25 cellular contexts compared by ENCODE assay signal in the genomic region with DNA sequence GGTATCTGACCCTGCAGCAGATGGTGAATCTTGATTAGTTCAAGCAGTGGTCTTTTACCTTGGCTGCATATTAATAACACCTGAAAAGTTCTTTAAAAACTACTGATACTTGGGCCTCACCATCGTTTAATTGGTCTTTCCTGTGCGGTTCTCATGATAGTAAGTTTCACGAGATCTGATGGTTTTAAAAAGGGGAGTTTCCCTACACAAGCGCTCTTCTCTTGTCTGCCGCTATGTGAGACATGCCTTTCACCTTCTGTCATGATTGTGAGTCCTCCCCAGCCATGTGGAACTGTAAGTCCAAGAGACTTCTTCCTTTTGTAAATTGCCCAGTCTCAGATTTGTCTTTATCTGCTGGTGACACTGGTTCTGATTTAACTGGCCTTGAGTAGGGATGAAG.
"Had no signal": no experiment of that assay in that cellular context is flagged by ENCODE, and none has a peak within 500 bp of the region (broad histone marks: within the 10 kb centered on the region; RNA-seq: fewer than 3 reads in every experiment).

No MANE protein-coding gene starts in this region.

- H3K36me3 ChIP-seq: stomach, suprapubic skin, thoracic aorta, thyroid gland, tibial artery, tibial nerve, transverse colon, upper lobe of left lung, upper lobe of right lung, uterus, vagina had no signal

- H3K27me3 ChIP-seq: stomach, suprapubic skin, testis, thyroid gland, tibial artery, tibial nerve, transverse colon, upper lobe of left lung, upper lobe of right lung, uterus, vagina had no signal

- ATAC-seq: stimulated activated effector memory CD8-positive, alpha-beta T cell treated with anti-CD3 and anti-CD28 coated beads, Interleukin-12 subunit alpha, Interleukin-12 subunit beta, amount 100 ng/mL, for 72 hours; stimulated activated memory B cell treated with anti-CD40 and anti-IgM and Interleukin-4, amounts not matched to agents 10 μg/mL and 1 μg/mL and 100 μg/mL, for 72 hours; stimulated activated naive B cell treated with anti-CD40 and anti-IgM and Interleukin-4, amounts not matched to agents 10 μg/mL and 1 μg/mL and 100 μg/mL, for 72 hours; stimulated activated naive CD8-positive, alpha-beta T cell treated with anti-CD3 and anti-CD28 coated beads, Interleukin-15, amount 100 ng/mL, for 72 hours; stimulated activated naive CD8-positive, alpha-beta T cell treated with anti-CD3 and anti-CD28 coated beads, Interleukin-15, Interleukin-2, amounts not matched to agents 100 U/mL and 50 U/mL, for 24 hours; upper lobe of right lung had no signal

- DNase-seq: stimulated activated CD4-positive, alpha-beta T cell treated with anti-CD3 and anti-CD28 coated beads, Interleukin-2, amount 100 ng/mL, for 48 hours; stimulated activated CD4-positive, alpha-beta T cell treated with anti-CD3 and anti-CD28 coated beads, Interleukin-4, amount 100 ng/mL, for 1 hour; stimulated activated CD4-positive, alpha-beta T cell treated with anti-CD3 and anti-CD28 coated beads, Interleukin-4, amount 100 ng/mL, for 24 hours; stimulated activated CD4-positive, alpha-beta T cell treated with anti-CD3 and anti-CD28 coated beads, Interleukin-4, amount 100 ng/mL, for 4 hours; stimulated activated CD8-positive, alpha-beta memory T cell treated with anti-CD3 and anti-CD28 coated beads, Interleukin-4, amount 100 ng/mL, for 48 hours; stimulated activated naive B cell treated with anti-CD40 and anti-IgM and Interleukin-4, amounts not matched to agents 10 μg/mL and 1 μg/mL and 100 μg/mL, for 72 hours; stimulated activated naive CD4-positive, alpha-beta T cell; stimulated activated naive CD4-positive, alpha-beta T cell treated with Interleukin-2 at 50 U/mL for 16 hours; stimulated activated naive CD8-positive, alpha-beta T cell treated with anti-CD3 and anti-CD28 coated beads, Interleukin-15, amount 100 ng/mL, for 72 hours; stimulated activated naive CD8-positive, alpha-beta T cell treated with anti-CD3 and anti-CD28 coated beads, Interleukin-15, Interleukin-2, amounts not matched to agents 100 U/mL and 50 U/mL, for 24 hours; stomach; substantia nigra; testis; thyroid gland; tibial artery; transverse colon; upper lobe of left lung; upper lobe of right lung; uterus had no signal

- H3K4me1 ChIP-seq: stomach, suprapubic skin, testis, thyroid gland, tibial artery, tibial nerve, transverse colon, upper lobe of left lung, upper lobe of right lung, uterus, vagina had no signal

- H3K4me3 ChIP-seq: stomach, suprapubic skin, testis, thoracic aorta, thyroid gland, tibial artery, tibial nerve, transverse colon, upper lobe of left lung, upper lobe of right lung, uterus, vagina had no signal

- H3K27ac ChIP-seq: stomach, suprapubic skin, testis, thoracic aorta, thyroid gland, tibial artery, tibial nerve, transverse colon, upper lobe of left lung, upper lobe of right lung, uterus, vagina had no signal

- H3K9me3 ChIP-seq: stomach, suprapubic skin, testis, thoracic aorta, thyroid gland, tibial artery, tibial nerve, transverse colon, upper lobe of left lung, upper lobe of right lung, uterus, vagina had no signal
